ENCODE assay signal across 11 cellular contexts in the genomic region with DNA sequence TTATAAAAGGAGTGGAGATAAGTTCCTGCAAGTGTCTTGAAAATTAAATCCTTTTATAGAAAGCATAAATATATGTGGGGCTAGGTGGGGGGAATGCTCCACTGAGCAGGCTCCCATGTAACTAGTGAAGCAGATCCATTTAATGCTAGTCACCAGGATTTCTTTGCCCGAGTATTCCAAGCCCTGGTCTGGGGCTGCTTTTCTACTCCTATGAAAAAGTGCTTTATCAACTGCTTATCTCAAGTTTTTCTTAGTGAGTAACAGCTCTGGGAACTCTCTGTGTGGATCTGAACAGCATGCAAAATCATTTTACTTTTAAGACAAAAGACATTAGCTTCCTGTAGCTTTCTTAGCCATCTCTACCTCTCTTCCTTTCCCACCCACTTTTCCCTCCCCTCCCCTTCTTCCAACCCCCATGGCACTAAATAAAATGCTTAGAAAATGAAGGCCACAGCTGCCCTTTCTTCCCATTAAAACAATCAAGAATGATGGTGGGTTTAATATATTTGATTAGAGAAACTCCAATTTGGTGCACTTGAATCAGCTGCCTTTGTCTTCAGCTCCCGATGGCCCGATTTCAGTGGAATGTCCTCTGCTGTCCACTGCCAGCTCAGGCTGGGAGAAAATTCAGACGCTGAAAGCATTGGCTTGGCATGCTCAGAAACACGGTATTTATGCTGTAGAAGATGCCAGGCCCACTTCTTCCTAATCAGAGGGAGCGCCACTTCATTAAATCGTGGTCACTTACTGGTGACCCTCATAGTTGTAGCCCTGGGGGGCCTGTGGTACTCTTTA.
DNase-seq lines count a peak whose midpoint lies in the region; ATAC-seq and TF ChIP-seq lines count a peak whose summit lies in the region.
"Had no signal": no experiment of that assay in that cellular context is flagged by ENCODE, and none has a peak within 500 bp of the region (broad histone marks: within the 10 kb centered on the region; RNA-seq: fewer than 3 reads in every experiment).

No MANE protein-coding gene starts in this region.

- H3K36me3 ChIP-seq in mesodermal cell (ENCODE audit: control insufficient read depth, insufficient read depth, low read length) (no peaks in the 10 kb centered on the region), thoracic aorta (no peaks in the 10 kb centered on the region), WERI-Rb-1 (no peaks in the 10 kb centered on the region)

- no peak for ATAC-seq in activated CD4-positive, alpha-beta T cell treated with anti-CD3 and anti-CD28 coated beads for 36 hours
- ATAC-seq in thoracic aorta (ENCODE audit: insufficient number of reproducible peaks, low FRiP score, low read depth), result no peak
- ATAC-seq: left lobe of liver had no signal

- no peaks in the 10 kb centered on the region for H3K9me3 Mint-ChIP-seq in activated CD4-positive, alpha-beta T cell treated with anti-CD3 and anti-CD28 coated beads for 36 hours (ENCODE audit: low read depth)

- H3K4me3 Mint-ChIP-seq in activated CD4-positive, alpha-beta T cell treated with anti-CD3 and anti-CD28 coated beads for 36 hours, result no peak overlapping the region

- peaks cover 71% of the 10 kb centered on the region for H3K4me1 Mint-ChIP-seq in activated CD4-positive, alpha-beta T cell treated with anti-CD3 and anti-CD28 coated beads for 36 hours

- H3K4me3 ChIP-seq in coronary artery (no peak overlapping the region), mesodermal cell (ENCODE audit: extremely low read depth, insufficient read depth, low read length, poor library complexity, severe bottlenecking) (no peak overlapping the region), thoracic aorta (no peak overlapping the region), WERI-Rb-1 (ENCODE audit: low read depth, low read length) (no peak overlapping the region)
- H3K4me3 ChIP-seq: A549 had no signal

- H3K36me3 Mint-ChIP-seq in activated CD4-positive, alpha-beta T cell treated with anti-CD3 and anti-CD28 coated beads for 36 hours (ENCODE audit: low read depth), result no peaks in the 10 kb centered on the region

- POLR2A ChIA-PET in activated CD4-positive, alpha-beta T cell treated with anti-CD3 and anti-CD28 coated beads for 36 hours (lab: Charles Lee), result interaction anchor here (0.6 to 0.9 kb wide), 2 partner anchors 16 to 17 kb away, joined by 3 read pairs; no protein-coding TSS in a partner anchor

- peak overlapping the region; percentile 89 for H3K27ac Mint-ChIP-seq in activated CD4-positive, alpha-beta T cell treated with anti-CD3 and anti-CD28 coated beads for 36 hours

- intact Hi-C loops in activated CD4-positive, alpha-beta T cell treated with anti-CD3 and anti-CD28 coated beads for 36 hours (cut with DNase I, micrococcal nuclease), result loop anchor here (2.0 kb wide), 2 partner anchors 15 to 475 kb away; partner anchors contain the start of gene FOXO1 (in 1 of the 2)

- no peak for DNase-seq in activated CD4-positive, alpha-beta T cell treated with anti-CD3 and anti-CD28 coated beads for 36 hours
- no peak for DNase-seq in activated CD4-positive, alpha-beta T cell treated with anti-CD3 and anti-CD28 coated beads, Interleukin-2, amount 50 U/mL, for 1 hour
- no peak for DNase-seq in coronary artery (ENCODE audit: low spot score)
- DNase-seq in thoracic aorta (ENCODE audit: low spot score), result no peak
- DNase-seq in NCI-H1694 treated with DMSO at 0.1 percent for 48 hours (lab: John Stamatoyannopoulos, UW), result no peak
- no peak for DNase-seq in WERI-Rb-1
- DNase-seq in DMS 273 (lab: John Stamatoyannopoulos, UW; ENCODE audit: unreplicated experiment), result no peak
- DNase-seq: RPMI8226 had no signal

- no peaks in the 10 kb centered on the region for H3K27me3 Mint-ChIP-seq in activated CD4-positive, alpha-beta T cell treated with anti-CD3 and anti-CD28 coated beads for 36 hours

- 79 to 94% methylated on average over 5 to 7 of the region's 7 CpGs for WGBS in mesodermal cell (ENCODE audit: insufficient coverage in 2 of 2), 2 experiments

- H3K9me3 ChIP-seq in mesodermal cell (ENCODE audit: control insufficient read depth, low read length) (no peaks in the 10 kb centered on the region), thoracic aorta (no peaks in the 10 kb centered on the region), WERI-Rb-1 (ENCODE audit: severe bottlenecking) (no peaks in the 10 kb centered on the region)
- H3K9me3 ChIP-seq: A549 had no signal

- H3K27ac ChIP-seq in coronary artery (peak overlapping the region; percentile 73 to 93), mesodermal cell (ENCODE audit: low read depth, low read length, severe bottlenecking) (peak overlapping the region; percentile 89), thoracic aorta (peak overlapping the region; percentile 89 to 94), WERI-Rb-1 (no peak overlapping the region)

- H3K4me1 ChIP-seq in mesodermal cell (ENCODE audit: control insufficient read depth, insufficient read depth, low read length, poor library complexity, severe bottlenecking) (peaks cover 35% of the 10 kb centered on the region), thoracic aorta (ENCODE audit: control insufficient read depth in 1 of 2, low read depth in 2 of 2) (peaks cover 43 to 58% of the 10 kb centered on the region in 2 donors)

- TF ChIP-seq CTCF in coronary artery (IDR thresholded peaks at IDR 0.05) (no peak), thoracic aorta (IDR thresholded peaks at IDR 0.05) (no peak), WERI-Rb-1 (IDR thresholded peaks at IDR 0.05; ENCODE audit: low read depth, low read length) (no peak)

- H3K27me3 ChIP-seq in thoracic aorta (replicated peaks; ENCODE audit: insufficient read depth), result no peaks in the 10 kb centered on the region
- no peaks in the 10 kb centered on the region for H3K27me3 ChIP-seq in WERI-Rb-1 (ENCODE audit: insufficient read depth, low read depth, severe bottlenecking)

- CTCF ChIA-PET in activated CD4-positive, alpha-beta T cell treated with anti-CD3 and anti-CD28 coated beads for 36 hours (lab: Charles Lee), result interaction anchor here (0.6 to 4.6 kb wide), 8 partner anchors 11 to 480 kb away, joined by 3 to 21 read pairs (median 4); no protein-coding TSS in a partner anchor
